ENCODE assay signal across 8 cellular contexts in genomic region chr15:33700695-33701303, GRCh38.
DNase-seq lines count a peak whose midpoint lies in the region; ATAC-seq and TF ChIP-seq lines count a peak whose summit lies in the region.

No MANE protein-coding gene starts in this region.

- intact Hi-C loops in prostate gland (cut with DNase I) (loop anchor here (2.0 to 10.0 kb wide), 3 partner anchors 408 to 616 kb away; no protein-coding TSS in a partner anchor), uterus (cut with DNase I; ENCODE audit: low total_unique reads) (loop anchor here (10.0 kb wide), 1 partner anchor 386 kb away; the partner anchor contains the start of gene RYR3)

- no peaks in the 10 kb centered on the region for H3K9me3 Mint-ChIP-seq in activated naive CD8-positive, alpha-beta T cell treated with anti-CD3 and anti-CD28 coated beads for 36 hours

- H4K20me1 ChIP-seq in KMS-11 (ENCODE audit: insufficient read depth): no peaks in the 10 kb centered on the region

- H3K4me1 ChIP-seq in KMS-11 (ENCODE audit: low read depth, poor library complexity, severe bottlenecking): no peaks in the 10 kb centered on the region
- no peaks in the 10 kb centered on the region for H3K4me1 ChIP-seq in cardiac muscle cell (ENCODE audit: low read depth)
- H3K4me1 ChIP-seq in prostate gland (replicated peaks): no peaks in the 10 kb centered on the region
- H3K4me1 ChIP-seq in uterus: no peaks in the 10 kb centered on the region

- no peaks in the 10 kb centered on the region for H3K9me3 ChIP-seq in cardiac muscle cell (ENCODE audit: low read depth)
- no peaks in the 10 kb centered on the region for H3K9me3 ChIP-seq in prostate gland
- H3K9me3 ChIP-seq in uterus: no peaks in the 10 kb centered on the region

- no peaks in the 10 kb centered on the region for H3K79me2 ChIP-seq in KMS-11 (ENCODE audit: insufficient read depth, low read depth)

- WGBS in prostate gland: 29% methylated on average over 19 of the region's 19 CpGs

- H3K27me3 ChIP-seq in KMS-11 (ENCODE audit: insufficient read depth, low read depth): no peaks in the 10 kb centered on the region
- no peaks in the 10 kb centered on the region for H3K27me3 ChIP-seq in cardiac muscle cell
- H3K27me3 ChIP-seq in prostate gland (replicated peaks; ENCODE audit: insufficient read depth): no peaks in the 10 kb centered on the region
- no peaks in the 10 kb centered on the region for H3K27me3 ChIP-seq in uterus

- H3K4me2 ChIP-seq in KMS-11: no peak overlapping the region; the same call in 1 of the 2 replicates

- H3K4me1 Mint-ChIP-seq in activated naive CD8-positive, alpha-beta T cell treated with anti-CD3 and anti-CD28 coated beads for 36 hours: peaks cover 2% of the 10 kb centered on the region

- H3K27me3 Mint-ChIP-seq in activated naive CD8-positive, alpha-beta T cell treated with anti-CD3 and anti-CD28 coated beads for 36 hours: peaks cover 5% of the 10 kb centered on the region

- TF ChIP-seq POLR2A in prostate gland (IDR thresholded peaks at IDR 0.05) (no peak), uterus (IDR thresholded peaks at IDR 0.05) (no peak)

- H3K9ac ChIP-seq in KMS-11: no peak overlapping the region

- no peak overlapping the region for H3K27ac Mint-ChIP-seq in activated naive CD8-positive, alpha-beta T cell treated with anti-CD3 and anti-CD28 coated beads for 36 hours

- peak; percentile 93 for TF ChIP-seq CTCF in KMS-11 (conservative IDR thresholded peaks at IDR 0.05; ENCODE audit: low read depth, low read length)
- peak; percentile 98 for TF ChIP-seq CTCF in cardiac muscle cell (IDR thresholded peaks at IDR 0.05; ENCODE audit: low read depth, low read length)
- TF ChIP-seq CTCF in prostate gland (IDR thresholded peaks at IDR 0.05): peak; percentile 70 to 80 (median 76)
- TF ChIP-seq CTCF in uterus (IDR thresholded peaks at IDR 0.05): peak; percentile 76 to 86 (median 81)

- ATAC-seq in GM18907 (IDR thresholded peaks at IDR 0.05; ENCODE audit: unreplicated experiment) (peak; percentile 68), SK-N-SH treated with all-trans-retinoic acid at 6 μM for 48 hours (peak; percentile 98)

- DNase-seq in Ammon's horn (ENCODE audit: low spot score) (peak; percentile 90), cardiac muscle cell (ENCODE audit: low read depth in 1 of 2, low spot score in 1 of 2) (peak; percentile 79 to 87), prostate gland (ENCODE audit: low spot score) (peak; percentile 57), uterus (peak; percentile 60 to 65)
- peak; percentile 46 for DNase-seq in activated naive CD8-positive, alpha-beta T cell treated with anti-CD3 and anti-CD28 coated beads for 36 hours

- no peak overlapping the region for H3K27ac ChIP-seq in KMS-11
- H3K27ac ChIP-seq in cardiac muscle cell: no peak overlapping the region
- H3K27ac ChIP-seq in prostate gland: no peak overlapping the region
- no peak overlapping the region for H3K27ac ChIP-seq in uterus

- H3K4me3 ChIP-seq in KMS-11 (IDR thresholded peaks at IDR 0.05; ENCODE audit: insufficient read depth, low read depth, low read length) (no peak overlapping the region), cardiac muscle cell (no peak overlapping the region), prostate gland (no peak overlapping the region), uterus (no peak overlapping the region)

- H3K4me3 Mint-ChIP-seq in activated naive CD8-positive, alpha-beta T cell treated with anti-CD3 and anti-CD28 coated beads for 36 hours: no peak overlapping the region

- peak overlapping the region; percentile 60; the same call in 1 of the 2 replicates for H2AFZ ChIP-seq in KMS-11 (ENCODE audit: low read depth)

- H3K36me3 Mint-ChIP-seq in activated naive CD8-positive, alpha-beta T cell treated with anti-CD3 and anti-CD28 coated beads for 36 hours: no peaks in the 10 kb centered on the region

- H3K36me3 ChIP-seq in KMS-11 (ENCODE audit: insufficient read depth) (no peaks in the 10 kb centered on the region), cardiac muscle cell (no peaks in the 10 kb centered on the region), prostate gland (no peaks in the 10 kb centered on the region), uterus (no peaks in the 10 kb centered on the region)

TF ChIP-seq in SK-N-SH treated with all-trans-retinoic acid at 6 μM for 48 hours, 23 proteins besides CTCF, POLR2A, EP300 and RAD21:
- TF ChIP-seq ZFP30 (CRISPR knock-in tag; IDR thresholded peaks at IDR 0.05) (no peak), TCF4 (CRISPR knock-in tag; IDR thresholded peaks at IDR 0.05; ENCODE audit: borderline replicate concordance) (no peak), ZC3H10 (CRISPR knock-in tag; IDR thresholded peaks at IDR 0.05) (no peak), BACH2 (CRISPR knock-in tag; IDR thresholded peaks at IDR 0.05; ENCODE audit: borderline replicate concordance) (no peak), ZFP3 (CRISPR knock-in tag; IDR thresholded peaks at IDR 0.05) (no peak), ZNF8 (CRISPR knock-in tag; IDR thresholded peaks at IDR 0.05) (no peak), ISL1 (CRISPR knock-in tag; IDR thresholded peaks at IDR 0.05) (no peak), GLIS3 (CRISPR knock-in tag; IDR thresholded peaks at IDR 0.05) (no peak), CSRNP3 (CRISPR knock-in tag; IDR thresholded peaks at IDR 0.05) (no peak), PPARA (CRISPR knock-in tag; IDR thresholded peaks at IDR 0.05; ENCODE audit: borderline replicate concordance) (no peak), CREB5 (CRISPR knock-in tag; IDR thresholded peaks at IDR 0.05; ENCODE audit: low read depth) (no peak), ESRRG (CRISPR knock-in tag; IDR thresholded peaks at IDR 0.05) (no peak), ZNF565 (CRISPR knock-in tag; conservative IDR thresholded peaks at IDR 0.05; ENCODE audit: low read depth) (no peak)
